Comparison of ENCODE assay signal across 10 cellular contexts in the genomic region with DNA sequence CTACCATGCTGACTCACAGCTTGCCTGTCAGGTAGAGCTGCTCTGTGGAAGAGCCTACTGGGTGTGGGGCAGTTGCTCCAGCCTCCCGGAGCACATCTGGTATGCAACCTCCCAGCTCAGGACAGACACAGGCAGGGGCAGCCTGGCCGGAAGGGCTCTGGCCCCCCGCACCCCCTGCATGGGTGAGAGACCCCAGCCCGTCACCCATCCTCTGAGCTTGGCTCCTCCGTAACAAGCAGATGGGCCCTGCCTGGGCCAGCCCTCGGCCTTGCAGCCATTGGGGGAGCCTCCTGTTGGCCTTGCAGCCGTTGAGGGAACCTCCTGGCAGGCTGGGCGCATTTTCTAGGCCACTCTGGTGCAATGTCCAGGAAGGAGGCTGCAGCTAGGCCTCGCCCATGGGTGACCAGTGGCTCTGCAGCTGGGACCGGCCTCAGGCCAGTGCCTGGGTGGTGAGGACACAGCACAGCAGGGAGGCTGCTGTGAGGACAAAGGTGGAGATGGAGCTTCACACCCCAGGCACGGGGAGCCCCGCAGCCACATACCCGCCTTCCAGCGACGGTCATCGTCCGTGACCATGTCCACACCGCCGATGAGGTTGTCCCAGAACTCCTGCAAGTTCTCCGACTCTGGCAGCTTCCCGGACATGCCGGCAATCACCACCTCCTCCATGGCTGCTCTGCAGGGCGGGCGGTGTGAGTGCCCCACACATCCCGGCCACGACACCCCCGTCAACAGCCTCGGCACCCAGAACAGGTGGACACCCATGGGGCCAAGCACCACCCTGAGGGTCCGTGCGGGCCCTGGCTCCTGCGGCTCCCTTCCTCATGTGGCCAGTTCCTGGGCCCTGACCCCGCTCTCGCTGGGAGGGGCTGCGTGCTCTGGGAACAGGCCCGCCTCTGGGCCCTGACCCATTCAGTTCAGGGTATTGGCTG. TPM values are rescaled to one million over a fixed set of nuclear protein-coding genes. Genes with fewer than 3 reads are reported as not detected.
DNase-seq lines count a peak whose midpoint lies in the region; ATAC-seq, FAIRE-seq and TF ChIP-seq lines count a peak whose summit lies in the region.
"Had no signal": no experiment of that assay in that cellular context is flagged by ENCODE, and none has a peak within 500 bp of the region (broad histone marks: within the 10 kb centered on the region; RNA-seq: fewer than 3 reads in every experiment).

No MANE protein-coding gene starts in this region.

- H3K9me3 Mint-ChIP-seq in IgD-negative memory B cell (no peaks in the 10 kb centered on the region), mesothelial cell of epicardium (no peaks in the 10 kb centered on the region)

- no peak for TF ChIP-seq CTCF in AG10803 (conservative IDR thresholded peaks at IDR 0.05; ENCODE audit: low read length)
- TF ChIP-seq CTCF in breast epithelium (IDR thresholded peaks at IDR 0.05): no peak
- TF ChIP-seq CTCF in mesothelial cell of epicardium (IDR thresholded peaks at IDR 0.05; ENCODE audit: unreplicated experiment): no peak

- H3K27ac Mint-ChIP-seq in IgD-negative memory B cell (peak overlapping the region in 2 of 3 donors; percentile 10 to 39), mesothelial cell of epicardium (peak overlapping the region; percentile 34)

- no peaks in the 10 kb centered on the region for H3K27me3 ChIP-seq in breast epithelium

- no peak for TF ChIP-seq POLR2A in breast epithelium (IDR thresholded peaks at IDR 0.05)
- TF ChIP-seq POLR2A in H54 (IDR thresholded peaks at IDR 0.05; ENCODE audit: low read depth, low read length): no peak

- H3K4me1 ChIP-seq in breast epithelium: peaks cover 18 to 29% of the 10 kb centered on the region in 2 donors

- H3K36me3 ChIP-seq in breast epithelium: peaks cover 1% of the 10 kb centered on the region

- peak overlapping the region in 1 of 2 donors; percentile 95 for H3K27ac ChIP-seq in breast epithelium

- intact Hi-C loops in breast epithelium (cut with DNase I; ENCODE audit: low total_unique reads): no loop called here

- no peak for ATAC-seq in GM18511 (IDR thresholded peaks at IDR 0.05; ENCODE audit: unreplicated experiment)

- H3K27me3 Mint-ChIP-seq in IgD-negative memory B cell (no peaks in the 10 kb centered on the region), mesothelial cell of epicardium (ENCODE audit: low read depth) (no peaks in the 10 kb centered on the region)

- H3K4me1 Mint-ChIP-seq in IgD-negative memory B cell: peaks cover 2 to 5% (median 5%) of the 10 kb centered on the region in 3 donors
- peaks cover 22% of the 10 kb centered on the region for H3K4me1 Mint-ChIP-seq in mesothelial cell of epicardium

- H3K4me3 Mint-ChIP-seq in IgD-negative memory B cell (peak overlapping the region in 3 of 4 donors; percentile 65 to 83 (median 78)), mesothelial cell of epicardium (peak overlapping the region; percentile 70)

- DNase-seq in AG10803 (ENCODE audit: low read depth): no peak
- no peak for DNase-seq in breast epithelium (ENCODE audit: low spot score in 2 of 2)
- DNase-seq in mesothelial cell of epicardium (ENCODE audit: low spot score in 2 of 2, unreplicated experiment in 2 of 2): no peak
- no peak for DNase-seq in H54 (ENCODE audit: insufficient read length, low spot score)
- DNase-seq in SHP77 treated with DMSO at 0.1 percent for 48 hours (lab: John Stamatoyannopoulos, UW): no peak
- no peak for DNase-seq in NCI-H446 treated with DMSO at 0.1 percent for 48 hours (lab: John Stamatoyannopoulos, UW)
- DNase-seq: effector CD8-positive, alpha-beta T cell; NCI-H2171 had no signal

- H3K4me3 ChIP-seq in AG10803 (ENCODE audit: low read length): peak overlapping the region; percentile 72
- H3K4me3 ChIP-seq in breast epithelium: peak overlapping the region; percentile 68 to 88 (median 76)

- no peak for FAIRE-seq in H54 (lab: Jason Lieb, UNC)

- H3K9me3 ChIP-seq in breast epithelium: no peaks in the 10 kb centered on the region

- H3K36me3 Mint-ChIP-seq in IgD-negative memory B cell: no peaks in the 10 kb centered on the region
- peaks cover 3% of the 10 kb centered on the region for H3K36me3 Mint-ChIP-seq in mesothelial cell of epicardium

RNA-seq across cellular contexts. Expression of a gene that starts 2.0 kb away (rescaled TPM):
- polyA plus RNA-seq in IgD-negative memory B cell: 2.9 TPM
- total RNA-seq in breast epithelium (100 to 1,000 TPM in 1 of 3 donors, 10 to 100 TPM in 2; 95.4 to 590 (median 98.6) TPM), mesothelial cell of epicardium (227 to 230 TPM (median 229 TPM) in 3 replicates)

RNA-seq across cellular contexts. Expression of a gene that starts 30.4 kb away (rescaled TPM):
- 55.7 TPM for polyA plus RNA-seq in IgD-negative memory B cell
- total RNA-seq in breast epithelium (10 to 100 TPM; 55.0 to 96.4 (median 82.0) TPM), mesothelial cell of epicardium (87.3 to 94.9 TPM (median 87.9 TPM) in 3 replicates)

RNA-seq across cellular contexts. Expression of a gene that starts 44.3 kb away (rescaled TPM):
- polyA plus RNA-seq in IgD-negative memory B cell: 122 TPM
- 10 to 100 TPM; 68.8 to 95.4 (median 94.4) TPM for total RNA-seq in breast epithelium
- total RNA-seq in mesothelial cell of epicardium: 104 to 113 TPM (median 105 TPM) in 3 replicates

RNA-seq across cellular contexts. Expression of a gene that starts 44.4 kb away (rescaled TPM):
- polyA plus RNA-seq in IgD-negative memory B cell: 4.1 TPM
- total RNA-seq in breast epithelium (10 to 100 TPM; 30.5 to 49.4 (median 31.8) TPM), mesothelial cell of epicardium (53.8 to 57.3 TPM (median 55.6 TPM) in 3 replicates)

RNA-seq across cellular contexts. Expression of a gene that starts 58.5 kb away (rescaled TPM):
- polyA plus RNA-seq in IgD-negative memory B cell: 88.3 TPM
- total RNA-seq in breast epithelium (100 to 1,000 TPM; 202 to 484 (median 228) TPM), mesothelial cell of epicardium (73.5 to 80.2 TPM (median 77.6 TPM) in 3 replicates)
